19 cellular contexts compared by ENCODE assay signal in genomic region chr2:1923557-1923956, GRCh38.
DNase-seq lines count a peak whose midpoint lies in the region; ATAC-seq and TF ChIP-seq lines count a peak whose summit lies in the region.
"Had no signal": no experiment of that assay in that cellular context is flagged by ENCODE, and none has a peak within 500 bp of the region (broad histone marks: within the 10 kb centered on the region; RNA-seq: fewer than 3 reads in every experiment).

No MANE protein-coding gene starts in this region.

- H4K91ac ChIP-seq in neuronal stem cell (ENCODE audit: low read depth, low read length, poor library complexity) = no peak overlapping the region

- H3K4me2 ChIP-seq in hepatocyte (peak overlapping the region; percentile 15), neuronal stem cell (ENCODE audit: insufficient read depth, low read length, poor library complexity, severe bottlenecking) (no peak overlapping the region)

- no peak for ATAC-seq in Right ventricle myocardium superior (ENCODE audit: poor library complexity)
- ATAC-seq in left lobe of liver = no peak
- ATAC-seq: HCT116 had no signal

- H3K27me3 ChIP-seq in right atrium auricular region (no peaks in the 10 kb centered on the region), hepatocyte (no peaks in the 10 kb centered on the region), neuronal stem cell (ENCODE audit: control insufficient read depth in 3 of 3, insufficient read depth in 3 of 3, low read depth in 1 of 3, low read length in 3 of 3) (no peaks in the 10 kb centered on the region)
- H3K27me3 ChIP-seq: BE2C had no signal

- intact Hi-C loops in Right ventricle myocardium superior (cut with DNase I) = no loop called here

- no peak overlapping the region for H3K27ac ChIP-seq in right atrium auricular region
- no peak overlapping the region for H3K27ac ChIP-seq in hepatocyte
- no peak overlapping the region for H3K27ac ChIP-seq in neuronal stem cell (replicated peaks; ENCODE audit: low read length)
- H3K27ac ChIP-seq: HL-60 had no signal

- H3K9me2 ChIP-seq in hepatocyte (replicated peaks; ENCODE audit: insufficient read depth) = no peaks in the 10 kb centered on the region

- H2AFZ ChIP-seq in hepatocyte (no peak overlapping the region), neuronal stem cell (ENCODE audit: low read length) (no peak overlapping the region)

- H3K4me3 ChIP-seq in right atrium auricular region (no peak overlapping the region), hepatocyte (no peak overlapping the region), neuronal stem cell (ENCODE audit: low read length in 2 of 2) (no peak overlapping the region)

- no peak overlapping the region for H4K8ac ChIP-seq in neuronal stem cell (ENCODE audit: low read depth, low read length)

- no peaks in the 10 kb centered on the region for H3K4me1 Mint-ChIP-seq in osteocyte (ENCODE audit: unreplicated experiment)

- no peak overlapping the region for H3K9ac ChIP-seq in neuronal stem cell (ENCODE audit: low read depth, low read length, poor library complexity)

- H3K36me3 Mint-ChIP-seq in osteocyte (ENCODE audit: unreplicated experiment) = no peaks in the 10 kb centered on the region

- H3K79me1 ChIP-seq in neuronal stem cell (ENCODE audit: low read depth, low read length) = no peaks in the 10 kb centered on the region

- H2BK12ac ChIP-seq in neuronal stem cell (ENCODE audit: low read length) = no peak overlapping the region

- H3K14ac ChIP-seq in neuronal stem cell (ENCODE audit: low read length) = no peak overlapping the region

- no peak overlapping the region for H2BK5ac ChIP-seq in neuronal stem cell (ENCODE audit: low read length)

- peaks cover 28% of the 10 kb centered on the region for H3K27me3 Mint-ChIP-seq in osteocyte (ENCODE audit: unreplicated experiment)
- H3K27me3 Mint-ChIP-seq: CD4-positive, alpha-beta T cell had no signal

- H2AK5ac ChIP-seq in neuronal stem cell (ENCODE audit: low read depth, low read length) = no peak overlapping the region

- no peak overlapping the region for H3K27ac Mint-ChIP-seq in osteocyte (ENCODE audit: unreplicated experiment)
- H3K27ac Mint-ChIP-seq: CD4-positive, alpha-beta T cell; HFFc6 had no signal

- DNase-seq in right atrium auricular region (ENCODE audit: low spot score) = peak; percentile 13
- no peak for DNase-seq in Right ventricle myocardium superior
- no peak for DNase-seq in hepatocyte (ENCODE audit: low spot score)
- peak; percentile 36 for DNase-seq in osteocyte (ENCODE audit: extremely low spot score, unreplicated experiment)
- DNase-seq in CD1c-positive myeloid dendritic cell (ENCODE audit: extremely low spot score) = no peak
- no peak for DNase-seq in neuronal stem cell (ENCODE audit: low spot score)
- DNase-seq in left lobe of liver (ENCODE audit: low spot score) = no peak
- DNase-seq: ACHN; BE2C; C1 segment of cervical spinal cord; Caco-2; CD4-positive, alpha-beta T cell; DMS79 treated with DMSO at 0.1 percent for 48 hours; GF-D8; GOT3; H7; HFFc6 had no signal

- H3K23ac ChIP-seq in neuronal stem cell (ENCODE audit: low read depth, low read length, poor library complexity) = no peak overlapping the region

- H2BK120ac ChIP-seq in neuronal stem cell (ENCODE audit: low read depth, low read length) = no peak overlapping the region

- H3K9me3 ChIP-seq in right atrium auricular region (no peaks in the 10 kb centered on the region), hepatocyte (ENCODE audit: low read depth) (no peaks in the 10 kb centered on the region), neuronal stem cell (replicated peaks in 1 of 2; ENCODE audit: control insufficient read depth in 2 of 2, insufficient read depth in 1 of 2, low read depth in 1 of 2, low read length in 2 of 2) (no peaks in the 10 kb centered on the region)
- H3K9me3 ChIP-seq: BE2C, Caco-2 had no signal

- no peak overlapping the region for H3K4me3 Mint-ChIP-seq in osteocyte (ENCODE audit: unreplicated experiment)
- H3K4me3 Mint-ChIP-seq: CD4-positive, alpha-beta T cell; HFFc6 had no signal

- TF ChIP-seq CTCF in right atrium auricular region (IDR thresholded peaks at IDR 0.05) (no peak), hepatocyte (IDR thresholded peaks at IDR 0.05; ENCODE audit: poor library complexity) (no peak), osteocyte (IDR thresholded peaks at IDR 0.05) (no peak)

- 36% methylated on average over 3 of the region's 3 CpGs for WGBS in hepatocyte (ENCODE audit: low lambda C conversion rate, missing lambda C conversion rate)
- no CpG with 5 or more reads among the region's 3 CpGs for WGBS in neuronal stem cell (ENCODE audit: extremely low coverage in 2 of 2, insufficient read length in 2 of 2, insufficient replicate concordance in 1 of 2), 2 donors

- no peak overlapping the region for H2BK15ac ChIP-seq in neuronal stem cell (ENCODE audit: low read length)

- H3K36me3 ChIP-seq in right atrium auricular region (no peaks in the 10 kb centered on the region), hepatocyte (replicated peaks; ENCODE audit: insufficient read depth, low read depth) (no peaks in the 10 kb centered on the region), neuronal stem cell (replicated peaks in 1 of 2; ENCODE audit: control insufficient read depth in 2 of 2, insufficient read depth in 2 of 2, low read length in 2 of 2) (no peaks in the 10 kb centered on the region)
- H3K36me3 ChIP-seq: BE2C had no signal

- H4K20me1 ChIP-seq in hepatocyte (ENCODE audit: insufficient read depth, poor library complexity, severe bottlenecking) = no peaks in the 10 kb centered on the region

- H3K9me3 Mint-ChIP-seq in osteocyte (ENCODE audit: unreplicated experiment) = no peaks in the 10 kb centered on the region
- H3K9me3 Mint-ChIP-seq: CD4-positive, alpha-beta T cell had no signal

- no peaks in the 10 kb centered on the region for H3K79me2 ChIP-seq in hepatocyte

- no peaks in the 10 kb centered on the region for H3K4me1 ChIP-seq in right atrium auricular region
- H3K4me1 ChIP-seq in hepatocyte (ENCODE audit: insufficient read depth) = peaks cover 6% of the 10 kb centered on the region
- peaks cover 0 to 5% of the 10 kb centered on the region in 2 donors for H3K4me1 ChIP-seq in neuronal stem cell (ENCODE audit: control insufficient read depth in 2 of 2, insufficient read depth in 1 of 2, low read depth in 1 of 2, low read length in 2 of 2)
- H3K4me1 ChIP-seq: BE2C, Caco-2 had no signal

- no peak overlapping the region for H3K4ac ChIP-seq in neuronal stem cell (ENCODE audit: low read length)

- no peak overlapping the region for H3K18ac ChIP-seq in neuronal stem cell (ENCODE audit: low read length)

Comparison
In these comparisons a context has a peak if more than half of its experiments do, and no peak if none do; other contexts are left out.
1. DNase-seq: peak in right atrium auricular region (single experiment) and osteocyte (single experiment); none in Right ventricle myocardium superior (single experiment), hepatocyte (single experiment), CD1c-positive myeloid dendritic cell (single experiment), neuronal stem cell (single experiment) and left lobe of liver (single experiment).